Comparison of ENCODE assay signal across 1 cellular context in the genomic region with DNA sequence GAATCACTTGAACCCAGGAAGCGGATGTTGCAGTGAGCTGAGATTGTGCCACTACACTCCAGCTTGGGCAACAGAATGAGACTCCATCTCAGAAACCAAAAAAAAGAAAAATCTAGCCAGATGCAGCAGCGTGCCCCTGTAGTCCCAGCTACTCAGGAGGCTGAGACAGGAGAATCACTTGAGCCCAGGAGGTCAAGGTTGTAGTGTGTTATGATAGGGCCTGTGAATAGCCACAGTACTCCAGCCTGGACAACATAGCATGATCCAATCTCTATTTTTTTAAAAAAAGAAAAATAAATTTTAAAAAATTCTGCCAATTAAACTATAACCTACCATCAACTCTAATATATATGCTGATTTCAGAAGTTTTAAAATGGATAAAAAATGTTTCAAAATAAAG.
TF ChIP-seq lines count a peak whose summit lies in the region.

No MANE protein-coding gene starts in this region.

TF ChIP-seq in WTC11, 78 proteins besides CTCF, POLR2A, EP300 and RAD21:
- no peak for TF ChIP-seq ATF3 (CRISPR knock-in tag; conservative IDR thresholded peaks at IDR 0.05)
- no peak for TF ChIP-seq CREM (CRISPR knock-in tag; IDR thresholded peaks at IDR 0.05)
- TF ChIP-seq NFATC4 (CRISPR knock-in tag; IDR thresholded peaks at IDR 0.05) = no peak
- TF ChIP-seq CREB1 (CRISPR knock-in tag; IDR thresholded peaks at IDR 0.05) = no peak
- no peak for TF ChIP-seq ZNF138 (CRISPR knock-in tag; conservative IDR thresholded peaks at IDR 0.05)
- peak; percentile 92 for TF ChIP-seq ZNF121 (CRISPR knock-in tag; IDR thresholded peaks at IDR 0.05)
- TF ChIP-seq TEAD1 (CRISPR knock-in tag; IDR thresholded peaks at IDR 0.05) = no peak
